In the genomic region with DNA sequence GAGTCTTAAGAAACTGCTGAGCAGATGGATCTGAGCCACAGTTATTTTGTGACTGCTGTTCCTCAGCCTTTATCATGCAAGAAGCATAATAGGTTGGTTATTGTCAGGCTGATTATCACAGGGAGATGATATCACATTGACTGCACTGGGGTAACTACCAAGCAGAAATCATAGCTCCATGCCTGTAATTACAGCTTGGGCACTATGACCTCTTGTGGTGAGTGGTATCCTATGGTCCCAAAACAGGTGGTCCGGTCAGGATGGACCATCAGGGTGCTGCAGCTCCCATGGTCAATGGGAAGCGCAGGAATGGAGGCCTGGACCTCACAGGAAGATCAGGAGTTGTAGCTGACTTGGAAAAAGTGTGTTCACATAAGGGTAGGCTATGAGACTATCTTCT, we compare ENCODE assay signal across 16 cellular contexts. TPM values are rescaled to one million over a fixed set of nuclear protein-coding genes. Genes with fewer than 3 reads are reported as not detected.
DNase-seq lines count a peak whose midpoint lies in the region; FAIRE-seq and TF ChIP-seq lines count a peak whose summit lies in the region.
"Had no signal": no experiment of that assay in that cellular context is flagged by ENCODE, and none has a peak within 500 bp of the region (broad histone marks: within the 10 kb centered on the region; RNA-seq: fewer than 3 reads in every experiment).

No MANE protein-coding gene starts in this region.

- TF ChIP-seq RAD21 in H1 (IDR thresholded peaks at IDR 0.05 in 1 of 2, conservative IDR thresholded peaks at IDR 0.05 in 1 of 2; ENCODE audit: low read depth in 2 of 2, low read length in 2 of 2) = peak in 1 of 2 experiments; percentile 47; a peak in 3 of 4 replicates

- no peaks in the 10 kb centered on the region for H3K36me3 ChIP-seq in left ventricle myocardium inferior
- no peaks in the 10 kb centered on the region for H3K36me3 ChIP-seq in right atrium auricular region
- H3K36me3 ChIP-seq in H1 (ENCODE audit: control insufficient read depth in 2 of 4, insufficient read depth in 4 of 4, low read length in 3 of 4) = no peaks in the 10 kb centered on the region
- H3K36me3 ChIP-seq in spleen = no peaks in the 10 kb centered on the region
- H3K36me3 ChIP-seq: BLaER1 had no signal

- no peaks in the 10 kb centered on the region for H4K20me1 ChIP-seq in H1 (replicated peaks in 1 of 2; ENCODE audit: control insufficient read depth in 1 of 2, insufficient read depth in 2 of 2, low read length in 2 of 2)
- H4K20me1 ChIP-seq: BLaER1 had no signal

- H3K4me3 ChIP-seq in left ventricle myocardium inferior (no peak overlapping the region), right atrium auricular region (no peak overlapping the region), H1 (ENCODE audit: extremely low read depth in 1 of 4, insufficient read depth in 2 of 4, low read depth in 3 of 4, low read length in 4 of 4) (no peak overlapping the region), spleen (no peak overlapping the region)
- H3K4me3 ChIP-seq: BLaER1 had no signal

- no peak for TF ChIP-seq EP300 in H1 (IDR thresholded peaks at IDR 0.05; ENCODE audit: borderline replicate concordance in 1 of 2, low read depth in 2 of 2, low read length in 2 of 2)

- FAIRE-seq in H1 (lab: Jason Lieb, UNC) = no peak
- FAIRE-seq: H54, HTR-8/SVneo had no signal

- H2BK15ac ChIP-seq in H1 (ENCODE audit: low read length) = no peak overlapping the region

- H4K91ac ChIP-seq in H1 (replicated peaks; ENCODE audit: insufficient read length, low read length) = no peak overlapping the region

- no peak overlapping the region for H4K8ac ChIP-seq in H1 (ENCODE audit: extremely low read depth, insufficient read depth, low read length)

- no peak overlapping the region for H3K56ac ChIP-seq in H1 (replicated peaks; ENCODE audit: insufficient read length, low read depth, low read length)

- H3K79me1 ChIP-seq in H1 (ENCODE audit: low read depth, low read length) = no peaks in the 10 kb centered on the region

- H3K4me1 ChIP-seq in left ventricle myocardium inferior = no peaks in the 10 kb centered on the region
- peaks cover 0 to under 1% of the 10 kb centered on the region in 2 donors for H3K4me1 ChIP-seq in right atrium auricular region
- no peaks in the 10 kb centered on the region for H3K4me1 ChIP-seq in H1 (replicated peaks in 1 of 4; ENCODE audit: control insufficient read depth in 3 of 4, insufficient read depth in 4 of 4, low read length in 3 of 4)
- H3K4me1 ChIP-seq in spleen = peaks cover 0 to 17% (median 8%) of the 10 kb centered on the region in 6 donors
- H3K4me1 ChIP-seq: Caco-2 had no signal

- no peak overlapping the region for H2BK5ac ChIP-seq in H1 (ENCODE audit: low read depth, low read length)

- no peak overlapping the region for H4K5ac ChIP-seq in H1 (ENCODE audit: insufficient read length, low read depth, low read length)

- H2BK120ac ChIP-seq in H1 (replicated peaks; ENCODE audit: low read depth, low read length) = no peak overlapping the region

- intact Hi-C loops in left ventricle myocardium inferior (cut with micrococcal nuclease) = no loop called here
- intact Hi-C loops in spleen (cut with DNase I; ENCODE audit: low total_unique reads) = no loop called here

- no peaks in the 10 kb centered on the region for H3K23me2 ChIP-seq in H1 (ENCODE audit: low read depth, low read length)

- no peaks in the 10 kb centered on the region for H3K79me2 ChIP-seq in H1 (ENCODE audit: control insufficient read depth in 1 of 2, insufficient read depth in 2 of 2, low read length in 2 of 2)

- no peak overlapping the region for H2BK20ac ChIP-seq in H1 (ENCODE audit: low read length)

- H3K27me3 ChIP-seq in left ventricle myocardium inferior (ENCODE audit: low read depth) (no peaks in the 10 kb centered on the region), right atrium auricular region (no peaks in the 10 kb centered on the region), H1 (replicated peaks in 1 of 4; ENCODE audit: control insufficient read depth in 3 of 4, extremely low read depth in 1 of 4, insufficient read depth in 3 of 4, low read length in 3 of 4) (no peaks in the 10 kb centered on the region), spleen (replicated peaks in 1 of 7) (no peaks in the 10 kb centered on the region)
- H3K27me3 ChIP-seq: BLaER1 had no signal

- no peak overlapping the region for H3K9ac ChIP-seq in H1 (replicated peaks in 1 of 4; ENCODE audit: extremely low read depth in 1 of 4, low read depth in 3 of 4, low read length in 3 of 4)
- H3K9ac ChIP-seq: BLaER1 had no signal

- no peak overlapping the region for H3K27ac ChIP-seq in left ventricle myocardium inferior (replicated peaks)
- no peak overlapping the region for H3K27ac ChIP-seq in right atrium auricular region
- no peak overlapping the region for H3K27ac ChIP-seq in H1 (ENCODE audit: low read depth, low read length)
- no peak overlapping the region for H3K27ac ChIP-seq in spleen
- H3K27ac ChIP-seq: 22Rv1, BLaER1 had no signal

- 0 out of 2 replicates have a peak overlapping the region, but pooled peaks have one; percentile 39 for H2BK12ac ChIP-seq in H1 (ENCODE audit: low read depth, low read length)

- DNase-seq in NCI-H146 (lab: John Stamatoyannopoulos, UW) (peak; percentile 5), NCI-H146 treated with DMSO at 0.1 percent for 48 hours (lab: John Stamatoyannopoulos, UW; ENCODE audit: unreplicated experiment) (no peak), left ventricle myocardium inferior (no peak), right atrium auricular region (ENCODE audit: low spot score) (no peak), H1 (ENCODE audit: low read depth in 1 of 2, low spot score in 2 of 2) (no peak), spleen (peak; percentile 22), NCI-H2107 (lab: John Stamatoyannopoulos, UW) (no peak)
- DNase-seq in activated CD4-positive, alpha-beta T cell treated with anti-CD3 and anti-CD28 coated beads, Interleukin-2, amount 50 U/mL, for 4 hours = no peak
- DNase-seq: AML-193; Caco-2; CD8-positive, alpha-beta memory T cell; DMS53 had no signal

- no peak overlapping the region for H3K23ac ChIP-seq in H1 (ENCODE audit: insufficient read length)

- no peak overlapping the region for H2AK5ac ChIP-seq in H1 (ENCODE audit: low read depth, low read length)

- no peak overlapping the region for H3K4me2 ChIP-seq in H1 (ENCODE audit: insufficient read depth in 1 of 2, low read depth in 2 of 2, low read length in 2 of 2)
- H3K4me2 ChIP-seq: BLaER1 had no signal

- no peak overlapping the region for H3K4ac ChIP-seq in H1 (replicated peaks; ENCODE audit: insufficient read length, low read depth, low read length)

- no peak overlapping the region for H3K18ac ChIP-seq in H1 (ENCODE audit: extremely low read depth, low read length)

- 44% methylated on average over 2 of the region's 2 CpGs; no CpG with 5 or more reads in 1 of the 2 experiments for WGBS in H1 (ENCODE audit: extremely low coverage in 1 of 2, insufficient coverage in 1 of 2, insufficient read length in 1 of 2, insufficient replicate concordance in 2 of 2, low coverage in 1 of 2, low lambda C conversion rate in 2 of 2, missing lambda C conversion rate in 1 of 2), 2 experiments
- 48 to 70% (median 50%) methylated on average over 2 of the region's 2 CpGs for WGBS in spleen, 5 donors

- H3K9me3 ChIP-seq in left ventricle myocardium inferior (replicated peaks) (no peaks in the 10 kb centered on the region), right atrium auricular region (no peaks in the 10 kb centered on the region), H1 (ENCODE audit: insufficient read depth in 2 of 2, low read depth in 1 of 2, low read length in 1 of 2) (no peaks in the 10 kb centered on the region), spleen (no peaks in the 10 kb centered on the region)
- H3K9me3 ChIP-seq: BLaER1, Caco-2 had no signal

- TF ChIP-seq CTCF in left ventricle myocardium inferior (IDR thresholded peaks at IDR 0.05; ENCODE audit: borderline replicate concordance) (peak; percentile 53), right atrium auricular region (IDR thresholded peaks at IDR 0.05) (peak in 1 of 2 donors; percentile 43), H1 (IDR thresholded peaks at IDR 0.05; ENCODE audit: control extremely low read depth in 1 of 3, insufficient read depth in 1 of 3, low read depth in 1 of 3, low read length in 3 of 3) (no peak), spleen (IDR thresholded peaks at IDR 0.05 in 8 of 11, conservative IDR thresholded peaks at IDR 0.05 in 3 of 11) (no peak)

- POLR2A ChIA-PET in H1 (lab: Charles Lee; ENCODE audit: partially characterized antibody) = no interaction called here

- CTCF ChIA-PET in H1 (lab: Charles Lee; ENCODE audit: partially characterized antibody) = interaction anchor here (0.8 to 2.6 kb wide), 5 partner anchors 18 to 111 kb away, joined by 3 to 12 read pairs (median 5); no protein-coding TSS in a partner anchor

- TF ChIP-seq POLR2A in H1 (IDR thresholded peaks at IDR 0.05; ENCODE audit: control extremely low read depth in 1 of 2, low read depth in 2 of 2, low read length in 2 of 2) = no peak
- TF ChIP-seq POLR2A in spleen (IDR thresholded peaks at IDR 0.05) = no peak

- H2AFZ ChIP-seq in H1 (ENCODE audit: low read length) = no peak overlapping the region

- H3K14ac ChIP-seq in H1 (ENCODE audit: insufficient read length) = no peak overlapping the region

TF ChIP-seq in H1, 55 proteins besides CTCF, POLR2A, EP300 and RAD21 (continues in another document):
- TF ChIP-seq JUND (IDR thresholded peaks at IDR 0.05; ENCODE audit: low read length) (no peak), CREB1 (IDR thresholded peaks at IDR 0.05) (no peak), KDM4A (IDR thresholded peaks at IDR 0.05; ENCODE audit: low read depth, low read length, severe bottlenecking) (no peak), NRF1 (IDR thresholded peaks at IDR 0.05; ENCODE audit: low read depth, low read length) (no peak), GABPA (IDR thresholded peaks at IDR 0.05; ENCODE audit: borderline replicate concordance, insufficient read depth, low read length) (no peak), GTF2F1 (IDR thresholded peaks at IDR 0.05; ENCODE audit: borderline replicate concordance, low read depth, low read length) (no peak), SP2 (IDR thresholded peaks at IDR 0.05; ENCODE audit: low read length) (no peak), CTBP2 (IDR thresholded peaks at IDR 0.05; ENCODE audit: borderline replicate concordance, insufficient read depth, insufficient read length, low read length) (no peak)

RNA-seq across cellular contexts. Expression of gene ATP2B4, which starts 11.4 kb away (rescaled TPM):
- total RNA-seq in left ventricle myocardium inferior (97.7 TPM), right atrium auricular region (100 to 1,000 TPM in 1 of 2 donors, 10 to 100 TPM in 1; 86.1 to 171 TPM), spleen (10 to 100 TPM; 34.5 to 78.5 (median 55.2) TPM)
- 11.2 and 12.3 TPM in 2 replicates for total RNA-seq in H1 (2021; fragmentation: NEBNext Ultra II Directional; extraction: Animal tissue kit (Norgen Biotek cat#: 25700))
- polyA plus RNA-seq in H1 (2011; rRNA removed) (12.2 and 17.5 TPM in 2 replicates), spleen (1 to 10 TPM; 6.2 to 8.6 (median 6.7) TPM)
- 17.0 TPM for polyA plus RNA-seq in H1 (2011; cell fraction: cytosol; rRNA removed)
- polyA plus RNA-seq in H1 (2011; cell fraction: nucleus; rRNA removed) = 27.5 TPM
- 12.1 to 18.5 TPM (median 15.9 TPM) in 4 replicates for polyA plus RNA-seq in H1 (2012, experiment 1 of 2)
- 1.3 TPM for polyA plus RNA-seq in H1 (2012, experiment 2 of 2)
- polyA plus RNA-seq in H1 (2013, experiment 1 of 2) = 16.3 TPM
- polyA plus RNA-seq in H1 (2013, experiment 2 of 2) = 14.3 TPM
- polyA minus RNA-seq in H1 (2011; rRNA and poly(A)+ RNA removed) = 66.3 and 82.5 TPM in 2 replicates
- 35.2 TPM for polyA minus RNA-seq in H1 (2011; cell fraction: cytosol; rRNA and poly(A)+ RNA removed)
- 34.8 TPM for polyA minus RNA-seq in H1 (2011; cell fraction: nucleus; rRNA and poly(A)+ RNA removed)

Comparison
In these comparisons a context has a peak if more than half of its experiments do, and no peak if none do; other contexts are left out.
1. DNase-seq: peak in NCI-H146 (single experiment) and spleen (single experiment); none in NCI-H146 treated with DMSO at 0.1 percent for 48 hours (single experiment), left ventricle myocardium inferior (single experiment), right atrium auricular region (single experiment), H1 (0 of 2), NCI-H2107 (single experiment) and activated CD4-positive, alpha-beta T cell treated with anti-CD3 and anti-CD28 coated beads, Interleukin-2, amount 50 U/mL, for 4 hours (0 of 2).